Comparison of ENCODE assay signal across 14 cellular contexts in the genomic region with DNA sequence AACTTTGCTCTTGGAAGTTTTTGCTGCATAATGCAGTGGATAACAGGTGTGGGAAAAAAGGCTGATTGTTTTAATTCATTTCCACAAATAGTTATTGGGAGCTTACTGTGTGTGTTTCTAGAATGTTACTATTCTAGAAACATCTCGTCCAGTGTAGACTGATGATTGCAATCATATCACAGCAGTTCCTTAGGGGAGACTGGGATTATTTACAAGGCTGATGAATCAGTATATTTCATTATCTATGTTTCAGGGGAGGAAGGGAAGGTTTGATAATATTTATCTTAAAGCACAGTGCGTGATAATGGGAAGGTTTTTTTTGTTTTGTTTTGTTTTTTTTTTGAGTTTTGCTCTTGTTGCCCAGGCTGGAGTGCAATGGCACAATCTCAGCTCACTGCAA. TPM values are rescaled to one million over a fixed set of nuclear protein-coding genes. Genes with fewer than 3 reads are reported as not detected.
A peak's percentile ranks its signal among the peaks of the same experiment; 100 is the strongest.
DNase-seq lines count a peak whose midpoint lies in the region; ATAC-seq, FAIRE-seq and TF ChIP-seq lines count a peak whose summit lies in the region.
"Had no signal": no experiment of that assay in that cellular context is flagged by ENCODE, and none has a peak within 500 bp of the region (broad histone marks: within the 10 kb centered on the region; RNA-seq: fewer than 3 reads in every experiment).

No MANE protein-coding gene starts in this region.

- no peak for TF ChIP-seq RAD21 in GM12878 (IDR thresholded peaks at IDR 0.05; ENCODE audit: insufficient read depth, low read depth, low read length)

- TF ChIP-seq CTCF in GM12878 (IDR thresholded peaks at IDR 0.05 in 2 of 3, conservative IDR thresholded peaks at IDR 0.05 in 1 of 3; ENCODE audit: control insufficient read depth in 2 of 3, extremely low read depth in 1 of 3, insufficient read depth in 1 of 3, low read depth in 3 of 3, low read length in 3 of 3) (no peak), osteoblast (IDR thresholded peaks at IDR 0.05; ENCODE audit: extremely low read depth, low read depth, low read length) (no peak)

- H3K27me3 ChIP-seq in GM12878 (replicated peaks in 1 of 2; ENCODE audit: control insufficient read depth in 2 of 2, insufficient read depth in 2 of 2, low read length in 1 of 2), result no peaks in the 10 kb centered on the region
- no peaks in the 10 kb centered on the region for H3K27me3 ChIP-seq in osteoblast (ENCODE audit: insufficient read depth, low read length)

- ATAC-seq in GM12878, result no peak
- no peak for ATAC-seq in HG03354 (IDR thresholded peaks at IDR 0.05; ENCODE audit: poor library complexity, severe bottlenecking, unreplicated experiment)

- RAD21 ChIA-PET in GM12878 (lab: Charles Lee; ENCODE audit: unreplicated experiment), result no interaction called here

- 0 out of 2 replicates have a peak overlapping the region, but pooled peaks have one; percentile 82 for H3K4me2 ChIP-seq in GM12878 (ENCODE audit: control insufficient read depth, insufficient read depth)
- H3K4me2 ChIP-seq in osteoblast (ENCODE audit: insufficient read depth, low read length), result peak overlapping the region; percentile 97

- no peak for TF ChIP-seq EP300 in GM12878 (IDR thresholded peaks at IDR 0.05; ENCODE audit: borderline replicate concordance in 1 of 2, control insufficient read depth in 1 of 2, low read depth in 2 of 2, low read length in 2 of 2)

- no peak for DNase-seq in activated naive CD8-positive, alpha-beta T cell treated with anti-CD3 and anti-CD28 coated beads for 36 hours
- DNase-seq in GM12878 (ENCODE audit: low read depth, low spot score), result no peak
- DNase-seq in osteoblast (ENCODE audit: insufficient read length, low spot score, missing footprints), result no peak
- DNase-seq in GM19240 (ENCODE audit: insufficient read length, low spot score), result no peak
- no peak for DNase-seq in glomerular visceral epithelial cell (ENCODE audit: extremely low spot score)
- DNase-seq: activated CD4-positive, CD25-positive, alpha-beta regulatory T cell; NCI-H1092; NCI-H446; occipital lobe; SHP77 had no signal

- H3K79me2 ChIP-seq in GM12878 (ENCODE audit: control insufficient read depth, insufficient read depth, low read length), result peaks cover 49% of the 10 kb centered on the region
- H3K79me2 ChIP-seq in osteoblast (ENCODE audit: insufficient read depth, low read length), result peaks cover 61% of the 10 kb centered on the region

- H3K27ac ChIP-seq in GM12878 (ENCODE audit: control insufficient read depth, insufficient read depth) (no peak overlapping the region), osteoblast (ENCODE audit: low read depth, low read length) (no peak overlapping the region)

- BruUV-seq in GM12878 (replicated peaks; lab: Mats Ljungman, UMichigan), result no TSS peak

- WGBS in GM12878 (ENCODE audit: insufficient coverage, insufficient replicate concordance, low lambda C conversion rate, missing lambda C conversion rate), result 71% methylated on average over 2 of the region's 2 CpGs

- H3K27ac Mint-ChIP-seq in activated naive CD8-positive, alpha-beta T cell, result no peak overlapping the region
- H3K27ac Mint-ChIP-seq in activated naive CD8-positive, alpha-beta T cell treated with anti-CD3 and anti-CD28 coated beads for 36 hours, result no peak overlapping the region
- peak overlapping the region in 1 of 3 donors; percentile 80 for H3K27ac Mint-ChIP-seq in IgD-negative memory B cell
- H3K27ac Mint-ChIP-seq: dendritic cell treated with granulocyte-macrophage colony-stimulating factor and Interleukin-4, amounts not matched to agents 40 ng/mL and 50 ng/mL, for 4 days had no signal

- peaks cover 31% of the 10 kb centered on the region for H3K4me1 Mint-ChIP-seq in activated naive CD8-positive, alpha-beta T cell (ENCODE audit: low read depth)
- H3K4me1 Mint-ChIP-seq in activated naive CD8-positive, alpha-beta T cell treated with anti-CD3 and anti-CD28 coated beads for 36 hours, result peaks cover 24% of the 10 kb centered on the region
- H3K4me1 Mint-ChIP-seq in IgD-negative memory B cell, result peaks cover 17 to 32% (median 29%) of the 10 kb centered on the region in 3 donors

- peaks cover 6% of the 10 kb centered on the region for H3K36me3 Mint-ChIP-seq in activated naive CD8-positive, alpha-beta T cell
- H3K36me3 Mint-ChIP-seq in activated naive CD8-positive, alpha-beta T cell treated with anti-CD3 and anti-CD28 coated beads for 36 hours, result peaks cover 13% of the 10 kb centered on the region
- H3K36me3 Mint-ChIP-seq in IgD-negative memory B cell, result peaks cover 2% of the 10 kb centered on the region

- H3K4me1 ChIP-seq in GM12878 (ENCODE audit: control insufficient read depth, insufficient read depth, low read length) (no peaks in the 10 kb centered on the region), osteoblast (ENCODE audit: insufficient read depth, low read length) (peaks cover 12% of the 10 kb centered on the region)

- CTCF ChIA-PET in GM12878 (lab: Yijun Ruan, JAX), result no interaction called here

- H3K9ac ChIP-seq in GM12878 (ENCODE audit: control insufficient read depth, insufficient read depth, low read length), result no peak overlapping the region

- SMC1A ChIA-PET in GM12878 (lab: Charles Lee; ENCODE audit: uncharacterized antibody, unreplicated experiment), result interaction anchor here (0.7 kb wide), 1 partner anchor 266 kb away, joined by 4 read pairs; no protein-coding TSS in a partner anchor

- H3K9me3 ChIP-seq in GM12878 (replicated peaks; ENCODE audit: control insufficient read depth, insufficient read depth, low read length) (no peaks in the 10 kb centered on the region), osteoblast (ENCODE audit: low read depth, low read length) (no peaks in the 10 kb centered on the region)

- POLR2A ChIA-PET in GM12878 (lab: Charles Lee), result no interaction called here

- no peak overlapping the region for H2AFZ ChIP-seq in GM12878 (ENCODE audit: control insufficient read depth, low read depth, low read length)
- H2AFZ ChIP-seq in osteoblast (ENCODE audit: low read length), result no peak overlapping the region

- H3K27me3 Mint-ChIP-seq in activated naive CD8-positive, alpha-beta T cell, result no peaks in the 10 kb centered on the region
- peaks cover 9% of the 10 kb centered on the region for H3K27me3 Mint-ChIP-seq in activated naive CD8-positive, alpha-beta T cell treated with anti-CD3 and anti-CD28 coated beads for 36 hours
- no peaks in the 10 kb centered on the region for H3K27me3 Mint-ChIP-seq in IgD-negative memory B cell

- H3K36me3 ChIP-seq in GM12878 (ENCODE audit: control insufficient read depth in 2 of 2, insufficient read depth in 2 of 2, low read length in 1 of 2), result no peaks in the 10 kb centered on the region
- H3K36me3 ChIP-seq in osteoblast (ENCODE audit: insufficient read depth, low read length), result no peaks in the 10 kb centered on the region

- H3K4me3 Mint-ChIP-seq in activated naive CD8-positive, alpha-beta T cell, result peak overlapping the region; percentile 95
- H3K4me3 Mint-ChIP-seq in activated naive CD8-positive, alpha-beta T cell treated with anti-CD3 and anti-CD28 coated beads for 36 hours, result no peak overlapping the region
- peak overlapping the region in 3 of 4 donors; percentile 63 to 99 (median 66) for H3K4me3 Mint-ChIP-seq in IgD-negative memory B cell
- H3K4me3 Mint-ChIP-seq: dendritic cell treated with granulocyte-macrophage colony-stimulating factor and Interleukin-4, amounts not matched to agents 40 ng/mL and 50 ng/mL, for 4 days had no signal

- intact Hi-C loops in GM12878 (cut with micrococcal nuclease; ENCODE audit: unreplicated experiment), result no loop called here

- TF ChIP-seq POLR2A in GM12878 (IDR thresholded peaks at IDR 0.05; ENCODE audit: low read depth, low read length), result no peak

- H3K4me3 ChIP-seq in GM12878, result peak overlapping the region; percentile 99
- H3K4me3 ChIP-seq in osteoblast (ENCODE audit: insufficient read depth, low read length), result no peak overlapping the region

- no peaks in the 10 kb centered on the region for H3K9me3 Mint-ChIP-seq in activated naive CD8-positive, alpha-beta T cell (ENCODE audit: low read depth)
- H3K9me3 Mint-ChIP-seq in activated naive CD8-positive, alpha-beta T cell treated with anti-CD3 and anti-CD28 coated beads for 36 hours, result no peaks in the 10 kb centered on the region
- H3K9me3 Mint-ChIP-seq in IgD-negative memory B cell, result no peaks in the 10 kb centered on the region
- H3K9me3 Mint-ChIP-seq: dendritic cell treated with granulocyte-macrophage colony-stimulating factor and Interleukin-4, amounts not matched to agents 40 ng/mL and 50 ng/mL, for 4 days had no signal

- H4K20me1 ChIP-seq in GM12878 (ENCODE audit: control insufficient read depth, insufficient read depth) (no peaks in the 10 kb centered on the region), osteoblast (ENCODE audit: insufficient read depth, low read length) (peaks cover 18% of the 10 kb centered on the region)

- FAIRE-seq in GM12878 (lab: Jason Lieb, UNC), result no peak

- in situ Hi-C loops in GM12878 (cut with MboI), result no loop called here

RNA-seq across cellular contexts. Expression of gene USP13, which starts 2.4 kb away (rescaled TPM):
- total RNA-seq in activated naive CD8-positive, alpha-beta T cell treated with anti-CD3 and anti-CD28 coated beads for 36 hours, result 10 to 100 TPM; 11.6 to 11.9 TPM
- polyA plus RNA-seq in IgD-negative memory B cell (4.5 TPM), GM12878 (2011; rRNA removed) (12.1 and 14.4 TPM in 2 replicates), GM12878 (2014; fragmentation: Illumina TruSeq; extraction: Trizol) (14.9 and 20.1 TPM in 2 replicates), GM12878 (2014; fragmentation: Nextera tagmentation; extraction: Ambion mirVana) (1 to 10 TPM; 5.3 to 6.6 TPM), GM12878 (2014; rRNA removed) (9.3 and 9.6 TPM in 2 replicates), GM12878 (2016; fragmentation: Nextera tagmentation; extraction: Ambion mirVana) (10 to 100 TPM in 1 of 2 experiments, 1 to 10 TPM in 1; 3.2 to 11.7 TPM)
- 14.1 and 15.4 TPM in 2 replicates for total RNA-seq in GM12878 (2013; cell fraction: nucleolus; rRNA removed)
- total RNA-seq in GM12878 (2014; rRNA removed) (8.4 and 10.6 TPM in 2 replicates), GM12878 (2014; rRNA removed; fragmentation: Illumina TruSeq; extraction: Trizol) (7.8 and 8.1 TPM in 2 replicates), GM12878 (2021) (18.3 and 20.8 TPM in 2 replicates), osteoblast (9.4 and 12.7 TPM in 2 replicates)
- 2.6 TPM for polyA plus RNA-seq in GM12878 (2011; ENCODE audit: low read depth)
- 10.3 and 11.8 TPM in 2 replicates for polyA plus RNA-seq in GM12878 (2011; cell fraction: cytosol; rRNA removed)
- 9.2 and 13.0 TPM in 2 replicates for polyA plus RNA-seq in GM12878 (2011; cell fraction: nucleus; rRNA removed)
- 3.5 and 4.4 TPM in 2 replicates for polyA plus RNA-seq in GM12878 (2012)
- polyA minus RNA-seq in GM12878 (2011; rRNA and poly(A)+ RNA removed), result 22.8 and 24.6 TPM in 2 replicates
- polyA minus RNA-seq in GM12878 (2011; cell fraction: cytosol; rRNA and poly(A)+ RNA removed), result 12.0 and 14.1 TPM in 2 replicates
- polyA minus RNA-seq in GM12878 (2011; cell fraction: nucleus; rRNA and poly(A)+ RNA removed), result 14.6 and 27.7 TPM in 2 replicates

RNA-seq across cellular contexts. Expression of gene NDUFB5, which starts 50.6 kb away (rescaled TPM):
- 100 to 1,000 TPM; 106 to 111 TPM for total RNA-seq in activated naive CD8-positive, alpha-beta T cell treated with anti-CD3 and anti-CD28 coated beads for 36 hours
- polyA plus RNA-seq in IgD-negative memory B cell (96.9 TPM), GM12878 (2011; rRNA removed) (82.0 and 181 TPM in 2 replicates), GM12878 (2014; fragmentation: Illumina TruSeq; extraction: Trizol) (107 and 117 TPM in 2 replicates), GM12878 (2014; fragmentation: Nextera tagmentation; extraction: Ambion mirVana) (100 to 1,000 TPM; 318 to 320 TPM), GM12878 (2014; rRNA removed) (99.3 and 127 TPM in 2 replicates), GM12878 (2016; fragmentation: Nextera tagmentation; extraction: Ambion mirVana) (100 to 1,000 TPM; 202 to 240 TPM)
- 41.6 and 43.8 TPM in 2 replicates for total RNA-seq in GM12878 (2013; cell fraction: nucleolus; rRNA removed)
- total RNA-seq in GM12878 (2014; rRNA removed) (121 and 172 TPM in 2 replicates), GM12878 (2014; rRNA removed; fragmentation: Illumina TruSeq; extraction: Trizol) (125 and 130 TPM in 2 replicates), GM12878 (2021) (84.3 and 92.2 TPM in 2 replicates), osteoblast (103 and 108 TPM in 2 replicates)
- polyA plus RNA-seq in GM12878 (2011; ENCODE audit: low read depth), result 47.8 TPM
- 20.7 and 24.3 TPM in 2 replicates for polyA plus RNA-seq in GM12878 (2011; cell fraction: cytosol; rRNA removed)
- 23.1 and 27.0 TPM in 2 replicates for polyA plus RNA-seq in GM12878 (2011; cell fraction: nucleus; rRNA removed)
- polyA plus RNA-seq in GM12878 (2012), result 83.8 and 105 TPM in 2 replicates
- 9.4 and 9.6 TPM in 2 replicates for polyA minus RNA-seq in GM12878 (2011; rRNA and poly(A)+ RNA removed)
- polyA minus RNA-seq in GM12878 (2011; cell fraction: cytosol; rRNA and poly(A)+ RNA removed), result 11.4 and 14.4 TPM in 2 replicates
- polyA minus RNA-seq in GM12878 (2011; cell fraction: nucleus; rRNA and poly(A)+ RNA removed), result 4.4 and 6.9 TPM in 2 replicates

RNA-seq across cellular contexts. Expression of gene MRPL47, which starts 50.8 kb away (rescaled TPM):
- total RNA-seq in activated naive CD8-positive, alpha-beta T cell treated with anti-CD3 and anti-CD28 coated beads for 36 hours, result 10 to 100 TPM; 69.4 to 70.4 TPM
- polyA plus RNA-seq in IgD-negative memory B cell, result 54.5 TPM
- 7.4 and 8.6 TPM in 2 replicates for total RNA-seq in GM12878 (2013; cell fraction: nucleolus; rRNA removed)
- 36.9 and 40.6 TPM in 2 replicates for total RNA-seq in GM12878 (2014; rRNA removed)
- 66.2 and 68.7 TPM in 2 replicates for total RNA-seq in GM12878 (2014; rRNA removed; fragmentation: Illumina TruSeq; extraction: Trizol)
- total RNA-seq in GM12878 (2021), result 44.7 and 49.8 TPM in 2 replicates
- polyA plus RNA-seq in GM12878 (2011; ENCODE audit: low read depth), result 16.0 TPM
- 75.2 and 104 TPM in 2 replicates for polyA plus RNA-seq in GM12878 (2011; rRNA removed)
- polyA plus RNA-seq in GM12878 (2011; cell fraction: cytosol; rRNA removed), result 25.0 and 25.8 TPM in 2 replicates
- 20.6 and 22.4 TPM in 2 replicates for polyA plus RNA-seq in GM12878 (2011; cell fraction: nucleus; rRNA removed)
- 24.0 and 31.4 TPM in 2 replicates for polyA plus RNA-seq in GM12878 (2012)
- 72.7 and 85.2 TPM in 2 replicates for polyA plus RNA-seq in GM12878 (2014; fragmentation: Illumina TruSeq; extraction: Trizol)
- polyA plus RNA-seq in GM12878 (2014; fragmentation: Nextera tagmentation; extraction: Ambion mirVana), result 100 to 1,000 TPM; 215 to 237 TPM
- 43.7 and 51.9 TPM in 2 replicates for polyA plus RNA-seq in GM12878 (2014; rRNA removed)
- polyA plus RNA-seq in GM12878 (2016; fragmentation: Nextera tagmentation; extraction: Ambion mirVana), result 100 to 1,000 TPM; 117 to 118 TPM
- polyA minus RNA-seq in GM12878 (2011; rRNA and poly(A)+ RNA removed), result 10.8 and 23.8 TPM in 2 replicates
- polyA minus RNA-seq in GM12878 (2011; cell fraction: cytosol; rRNA and poly(A)+ RNA removed), result 10.8 and 11.9 TPM in 2 replicates
- 4.6 and 5.6 TPM in 2 replicates for polyA minus RNA-seq in GM12878 (2011; cell fraction: nucleus; rRNA and poly(A)+ RNA removed)
- 32.2 and 33.6 TPM in 2 replicates for total RNA-seq in osteoblast
